ENCODE assay signal across 17 cellular contexts in the genomic region with DNA sequence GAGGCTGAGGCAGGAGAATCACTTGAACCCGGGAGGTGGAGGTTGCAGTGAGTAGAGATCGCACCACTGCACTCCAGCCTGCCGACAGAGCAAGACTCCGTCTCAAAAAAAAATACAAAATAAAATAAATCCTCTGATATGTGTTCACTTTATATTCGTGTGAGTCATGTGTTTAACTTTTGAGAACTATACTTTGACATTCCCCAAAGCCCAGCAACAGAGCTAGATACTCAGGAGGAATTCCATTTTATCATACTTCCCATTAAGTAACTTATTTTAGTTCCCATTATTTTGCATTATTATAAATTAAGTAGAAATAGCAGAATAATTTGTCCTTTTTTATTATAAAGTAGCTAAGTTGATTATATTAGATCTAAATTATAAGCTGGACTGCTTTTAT. TPM values are rescaled to one million over a fixed set of nuclear protein-coding genes. Genes with fewer than 3 reads are reported as not detected.
DNase-seq lines count a peak whose midpoint lies in the region; ATAC-seq and TF ChIP-seq lines count a peak whose summit lies in the region.
"Had no signal": no experiment of that assay in that cellular context is flagged by ENCODE, and none has a peak within 500 bp of the region (broad histone marks: within the 10 kb centered on the region; RNA-seq: fewer than 3 reads in every experiment).

No MANE protein-coding gene starts in this region.

- H3K27ac ChIP-seq in SK-N-MC (0 out of 2 replicates have a peak overlapping the region, but pooled peaks have one; percentile 88), fibroblast of lung (ENCODE audit: insufficient read depth, low read length) (no peak overlapping the region), osteoblast (ENCODE audit: low read depth, low read length) (peak overlapping the region; percentile 69)

- peaks cover 19% of the 10 kb centered on the region for H3K36me3 Mint-ChIP-seq in activated CD8-positive, alpha-beta T cell treated with anti-CD3 and anti-CD28 coated beads, Interleukin-2, amount 10 ng/mL, durations not matched to agents 7 days and 5 days (ENCODE audit: low read depth)

- H3K4me2 ChIP-seq in fibroblast of lung (ENCODE audit: extremely low read depth, insufficient read depth, low read length) (no peak overlapping the region), osteoblast (ENCODE audit: insufficient read depth, low read length) (peak overlapping the region; percentile 70)

- no peaks in the 10 kb centered on the region for H3K27me3 Mint-ChIP-seq in activated CD8-positive, alpha-beta T cell treated with anti-CD3 and anti-CD28 coated beads, Interleukin-2, amount 10 ng/mL, durations not matched to agents 7 days and 5 days (ENCODE audit: low read depth)
- H3K27me3 Mint-ChIP-seq: B cell; CD4-positive, alpha-beta memory T cell had no signal

- no peak overlapping the region for H3K4me3 ChIP-seq in SK-N-MC
- H3K4me3 ChIP-seq in fibroblast of lung (replicated peaks in 1 of 4; ENCODE audit: control extremely low read depth in 1 of 4, insufficient read depth in 1 of 4, low read depth in 3 of 4, low read length in 4 of 4): no peak overlapping the region
- H3K4me3 ChIP-seq in osteoblast (ENCODE audit: insufficient read depth, low read length): no peak overlapping the region

- no peak overlapping the region for H3K27ac Mint-ChIP-seq in activated CD8-positive, alpha-beta T cell treated with anti-CD3 and anti-CD28 coated beads, Interleukin-2, amount 10 ng/mL, durations not matched to agents 7 days and 5 days
- H3K27ac Mint-ChIP-seq: B cell; CD4-positive, alpha-beta memory T cell had no signal

- H3K4me1 Mint-ChIP-seq in activated CD8-positive, alpha-beta T cell treated with anti-CD3 and anti-CD28 coated beads, Interleukin-2, amount 10 ng/mL, durations not matched to agents 7 days and 5 days (ENCODE audit: low read depth): peaks cover 23% of the 10 kb centered on the region

- DNase-seq in ELR (ENCODE audit: low read depth): peak; percentile 36
- no peak for DNase-seq in SK-N-MC (ENCODE audit: low read depth, low spot score)
- peak; percentile 22 to 28 for DNase-seq in fibroblast of lung (ENCODE audit: low read depth in 2 of 2)
- DNase-seq in osteoblast (ENCODE audit: insufficient read length, low spot score, missing footprints): no peak
- DNase-seq in NCI-H1417 (lab: John Stamatoyannopoulos, UW): no peak
- no peak for DNase-seq in activated CD8-positive, alpha-beta T cell treated with anti-CD3 and anti-CD28 coated beads, Interleukin-2, amount 10 ng/mL, durations not matched to agents 7 days and 5 days
- no peak for DNase-seq in activated CD4-positive, alpha-beta T cell treated with anti-CD3 and anti-CD28 coated beads, Interleukin-2, amount 50 U/mL, for 48 hours
- DNase-seq in NCI-H2171 treated with DMSO at 0.1 percent for 48 hours (lab: John Stamatoyannopoulos, UW): no peak
- DNase-seq: Calu3; CD4-positive, alpha-beta memory T cell; GOT3; MV-4-11; NCI-H1417 treated with DMSO at 0.1 percent for 48 hours; NCI-H2029 treated with DMSO at 0.1 percent for 48 hours; NCI-H510A; NCI-H82 had no signal

- ATAC-seq in activated CD8-positive, alpha-beta T cell treated with anti-CD3 and anti-CD28 coated beads, Interleukin-2, amount 10 ng/mL, durations not matched to agents 7 days and 5 days: no peak

- H3K36me3 ChIP-seq in SK-N-MC (ENCODE audit: insufficient read depth, low read length) (peaks cover 9% of the 10 kb centered on the region; the same call in 1 of the 2 replicates), fibroblast of lung (ENCODE audit: control insufficient read depth, insufficient read depth, low read length) (peaks cover 4% of the 10 kb centered on the region), osteoblast (ENCODE audit: insufficient read depth, low read length) (peaks cover 10% of the 10 kb centered on the region)

- H3K27me3 ChIP-seq in fibroblast of lung (ENCODE audit: control insufficient read depth, insufficient read depth, low read length) (no peaks in the 10 kb centered on the region), osteoblast (ENCODE audit: insufficient read depth, low read length) (no peaks in the 10 kb centered on the region)

- no peaks in the 10 kb centered on the region for H3K9me3 Mint-ChIP-seq in activated CD8-positive, alpha-beta T cell treated with anti-CD3 and anti-CD28 coated beads, Interleukin-2, amount 10 ng/mL, durations not matched to agents 7 days and 5 days (ENCODE audit: insufficient read depth)
- H3K9me3 Mint-ChIP-seq: CD4-positive, alpha-beta memory T cell had no signal

- H2AFZ ChIP-seq in fibroblast of lung (ENCODE audit: low read length) (no peak overlapping the region), osteoblast (ENCODE audit: low read length) (no peak overlapping the region)

- H3K9me3 ChIP-seq in SK-N-MC (ENCODE audit: low read depth, low read length) (no peaks in the 10 kb centered on the region), fibroblast of lung (ENCODE audit: control insufficient read depth, insufficient read depth, low read depth, low read length) (no peaks in the 10 kb centered on the region), osteoblast (ENCODE audit: low read depth, low read length) (no peaks in the 10 kb centered on the region)

- no peak overlapping the region for H3K4me3 Mint-ChIP-seq in activated CD8-positive, alpha-beta T cell treated with anti-CD3 and anti-CD28 coated beads, Interleukin-2, amount 10 ng/mL, durations not matched to agents 7 days and 5 days
- H3K4me3 Mint-ChIP-seq: B cell; CD4-positive, alpha-beta memory T cell had no signal

- peaks cover 4% of the 10 kb centered on the region for H3K4me1 ChIP-seq in fibroblast of lung (ENCODE audit: control insufficient read depth, extremely low read depth, insufficient read depth, low read length)
- peaks cover 50% of the 10 kb centered on the region for H3K4me1 ChIP-seq in osteoblast (ENCODE audit: insufficient read depth, low read length)

- CTCF ChIA-PET in activated CD8-positive, alpha-beta T cell treated with anti-CD3 and anti-CD28 coated beads, Interleukin-2, amount 10 ng/mL, durations not matched to agents 7 days and 5 days (lab: Charles Lee): no interaction called here

- H4K20me1 ChIP-seq in fibroblast of lung (ENCODE audit: control insufficient read depth, extremely low read depth, insufficient read depth, low read length) (no peaks in the 10 kb centered on the region), osteoblast (ENCODE audit: insufficient read depth, low read length) (peaks cover 3% of the 10 kb centered on the region)

- peaks cover 14% of the 10 kb centered on the region for H3K79me2 ChIP-seq in fibroblast of lung (ENCODE audit: control insufficient read depth, insufficient read depth, low read length)
- H3K79me2 ChIP-seq in osteoblast (ENCODE audit: insufficient read depth, low read length): peaks cover 16% of the 10 kb centered on the region

- POLR2A ChIA-PET in activated CD8-positive, alpha-beta T cell treated with anti-CD3 and anti-CD28 coated beads, Interleukin-2, amount 10 ng/mL, durations not matched to agents 7 days and 5 days (lab: Charles Lee): no interaction called here

- no peak for TF ChIP-seq CTCF in fibroblast of lung (conservative IDR thresholded peaks at IDR 0.05 in 1 of 2, IDR thresholded peaks at IDR 0.05 in 1 of 2; ENCODE audit: low read depth in 1 of 2, low read length in 2 of 2)
- no peak for TF ChIP-seq CTCF in osteoblast (IDR thresholded peaks at IDR 0.05; ENCODE audit: extremely low read depth, low read depth, low read length)

- H3K9ac ChIP-seq in SK-N-MC (ENCODE audit: insufficient read length) (no peak overlapping the region), fibroblast of lung (ENCODE audit: insufficient read depth, low read length) (no peak overlapping the region)

RNA-seq across cellular contexts. Expression of a gene that starts 3.3 kb away (rescaled TPM):
- total RNA-seq in fibroblast of lung (10.8 and 14.5 TPM in 2 replicates), osteoblast (9.4 and 10.3 TPM in 2 replicates)
- polyA plus RNA-seq in fibroblast of lung: 35.2 and 52.6 TPM in 2 replicates
- polyA plus RNA-seq in fibroblast of lung (2012): 24.3 and 34.8 TPM in 2 replicates
- polyA minus RNA-seq in fibroblast of lung (ENCODE audit: low replicate concordance): 9.8 and 35.6 TPM in 2 replicates
- total RNA-seq in activated CD8-positive, alpha-beta T cell treated with anti-CD3 and anti-CD28 coated beads, Interleukin-2, amount 10 ng/mL, durations not matched to agents 7 days and 5 days: 10 to 100 TPM; 31.6 to 33.3 TPM

RNA-seq across cellular contexts. Expression of a gene that starts 29.6 kb away (rescaled TPM):
- total RNA-seq in fibroblast of lung (15.9 and 27.6 TPM in 2 replicates), osteoblast (25.0 and 28.9 TPM in 2 replicates)
- polyA plus RNA-seq in fibroblast of lung: 40.5 and 41.9 TPM in 2 replicates
- 43.8 and 44.4 TPM in 2 replicates for polyA plus RNA-seq in fibroblast of lung (2012)
- 2.1 and 7.1 TPM in 2 replicates for polyA minus RNA-seq in fibroblast of lung (ENCODE audit: low replicate concordance)
- 10 to 100 TPM; 53.3 to 58.8 TPM for total RNA-seq in activated CD8-positive, alpha-beta T cell treated with anti-CD3 and anti-CD28 coated beads, Interleukin-2, amount 10 ng/mL, durations not matched to agents 7 days and 5 days

Comparison
In these comparisons a context has a peak if more than half of its experiments do, and no peak if none do; other contexts are left out.
1. DNase-seq: peak in ELR (single experiment) and fibroblast of lung (2 of 2); none in SK-N-MC (single experiment), osteoblast (single experiment), NCI-H1417 (0 of 3), activated CD8-positive, alpha-beta T cell treated with anti-CD3 and anti-CD28 coated beads, Interleukin-2, amount 10 ng/mL, durations not matched to agents 7 days and 5 days (single experiment), activated CD4-positive, alpha-beta T cell treated with anti-CD3 and anti-CD28 coated beads, Interleukin-2, amount 50 U/mL, for 48 hours (0 of 2) and NCI-H2171 treated with DMSO at 0.1 percent for 48 hours (single experiment).